ENCODE assay signal across 26 cellular contexts in genomic region chr3:76310059-76310458, GRCh38.
DNase-seq lines count a peak whose midpoint lies in the region; ATAC-seq, FAIRE-seq and TF ChIP-seq lines count a peak whose summit lies in the region.
"Had no signal": no experiment of that assay in that cellular context is flagged by ENCODE, and none has a peak within 500 bp of the region (broad histone marks: within the 10 kb centered on the region; RNA-seq: fewer than 3 reads in every experiment).

No MANE protein-coding gene starts in this region.

- dilution Hi-C loops in keratinocyte (cut with MboI; ENCODE audit: extremely low pct_ligation_motif_present, low sequenced_read_pairs) = no loop called here

- FAIRE-seq in HepG2 (lab: Jason Lieb, UNC) (no peak), keratinocyte (lab: Jason Lieb, UNC) (no peak), GM19239 (lab: Jason Lieb, UNC) (no peak)
- FAIRE-seq: H1, RCC 7860 had no signal

- 2% methylated on average over 7 of the region's 7 CpGs for WGBS in HepG2 (ENCODE audit: low lambda C conversion rate)
- WGBS in right lobe of liver (ENCODE audit: insufficient coverage, low coverage, low lambda C conversion rate, missing lambda C conversion rate) = 54% methylated on average over 7 of the region's 7 CpGs

- no peaks in the 10 kb centered on the region; a peak in 1 of 5 replicates for H3K27me3 ChIP-seq in HepG2 (ENCODE audit: control insufficient read depth in 1 of 2, insufficient read depth in 2 of 2, low read length in 2 of 2)
- H3K27me3 ChIP-seq in right lobe of liver = no peaks in the 10 kb centered on the region
- no peaks in the 10 kb centered on the region for H3K27me3 ChIP-seq in adipocyte (replicated peaks; ENCODE audit: control insufficient read depth, insufficient read depth, low read length)
- H3K27me3 ChIP-seq in keratinocyte (ENCODE audit: control insufficient read depth, extremely low read depth, insufficient read depth, low read length) = peaks cover 4% of the 10 kb centered on the region
- no peaks in the 10 kb centered on the region for H3K27me3 ChIP-seq in MM.1S (replicated peaks; ENCODE audit: insufficient read depth, low read length)
- H3K27me3 ChIP-seq: neural progenitor cell had no signal

- DNase-seq in HepG2 (ENCODE audit: low spot score) = no peak
- DNase-seq in right lobe of liver = no peak
- DNase-seq in adipocyte (ENCODE audit: low read depth) = no peak
- no peak for DNase-seq in keratinocyte (ENCODE audit: low read depth, low spot score)
- DNase-seq in HT-29 (ENCODE audit: low spot score) = no peak
- no peak for DNase-seq in GM19239 (ENCODE audit: insufficient read length, low spot score)
- no peak for DNase-seq in MM.1S
- DNase-seq: activated CD4-positive, alpha-beta T cell treated with anti-CD3 and anti-CD28 coated beads, Interleukin-2, amount 50 U/mL, for 48 hours; activated naive CD4-positive, alpha-beta T cell treated with Interleukin-2 at 50 U/mL for 16 hours; activated T-cell treated with anti-CD3 and anti-CD28 coated beads, Interleukin-2, amount 50 U/mL, for 72 hours; CD8-positive, alpha-beta T cell; cerebellar nuclear complex; hypothalamus; immature natural killer cell; KG1; NCI-H2029; NCI-H524 treated with DMSO at 0.1 percent for 48 hours; stimulated activated CD4-positive, alpha-beta T cell treated with anti-CD3 and anti-CD28 coated beads, Interleukin-1b, Interleukin-23, amount 100 ng/mL, for 48 hours; stimulated activated naive CD4-positive, alpha-beta T cell treated with Interleukin-2 at 50 U/mL for 16 hours; T-helper 1 cell had no signal

- no peaks in the 10 kb centered on the region for H3K4me1 ChIP-seq in HepG2 (ENCODE audit: insufficient read depth, low read length)
- no peaks in the 10 kb centered on the region for H3K4me1 ChIP-seq in right lobe of liver
- peaks cover 22% of the 10 kb centered on the region for H3K4me1 ChIP-seq in adipocyte (ENCODE audit: control insufficient read depth, insufficient read depth, low read length)
- peaks cover 5% of the 10 kb centered on the region for H3K4me1 ChIP-seq in keratinocyte (ENCODE audit: control insufficient read depth, extremely low read depth, insufficient read depth, low read length)
- H3K4me1 ChIP-seq in MM.1S (ENCODE audit: low read length) = no peaks in the 10 kb centered on the region
- H3K4me1 ChIP-seq: neural progenitor cell had no signal

- H3K9me3 ChIP-seq in HepG2 (ENCODE audit: low read length) (no peaks in the 10 kb centered on the region), right lobe of liver (no peaks in the 10 kb centered on the region), adipocyte (ENCODE audit: control insufficient read depth, low read length) (no peaks in the 10 kb centered on the region), keratinocyte (ENCODE audit: control insufficient read depth, low read depth, low read length) (no peaks in the 10 kb centered on the region), MM.1S (replicated peaks; ENCODE audit: insufficient read depth, low read length) (no peaks in the 10 kb centered on the region)

- no peaks in the 10 kb centered on the region for H3K9me1 ChIP-seq in keratinocyte (ENCODE audit: control insufficient read depth, extremely low read depth, insufficient read depth, low read length)

- CTCF ChIA-PET in HepG2 (lab: Yijun Ruan, JAX; ENCODE audit: low intra/inter-chr PET ratio, low total read pairs) = no interaction called here

- intact Hi-C loops in HepG2 (cut with micrococcal nuclease; ENCODE audit: unreplicated experiment) (no loop called here), right lobe of liver (cut with DNase I) (no loop called here)

- no peaks in the 10 kb centered on the region for H3K79me2 ChIP-seq in HepG2 (ENCODE audit: insufficient read depth, low read length)
- no peaks in the 10 kb centered on the region for H3K79me2 ChIP-seq in keratinocyte (ENCODE audit: control insufficient read depth, insufficient read depth, low read length)
- no peaks in the 10 kb centered on the region for H3K79me2 ChIP-seq in MM.1S (ENCODE audit: low read length)

- no peaks in the 10 kb centered on the region for H3K9me2 ChIP-seq in MM.1S (replicated peaks; ENCODE audit: insufficient read depth, low read length)

- no peak for TF ChIP-seq RAD21 in HepG2 (CRISPR knock-in tag; IDR thresholded peaks at IDR 0.05)

- POLR2A ChIA-PET in HepG2 (lab: Yijun Ruan, JAX) = no interaction called here

- ATAC-seq in HepG2 = no peak
- ATAC-seq in right lobe of liver = no peak
- ATAC-seq in HG02623 (IDR thresholded peaks at IDR 0.05; ENCODE audit: unreplicated experiment) = no peak
- ATAC-seq: activated CD4-positive, CD25-positive, alpha-beta regulatory T cell treated with anti-CD3 and anti-CD28 coated beads, Interleukin-2, amount 50 U/mL, for 24 hours; activated T-cell treated with anti-CD3 and anti-CD28 coated beads, Interleukin-2, amount 50 U/mL, for 72 hours; CD8-positive, alpha-beta T cell; left lobe of liver had no signal

- H3K27ac ChIP-seq in HepG2 (ENCODE audit: extremely low read length, insufficient read depth, low read length) (no peak overlapping the region), right lobe of liver (no peak overlapping the region), keratinocyte (ENCODE audit: control insufficient read depth, insufficient read depth, low read length) (no peak overlapping the region), MM.1S (ENCODE audit: low read length) (no peak overlapping the region)
- H3K27ac ChIP-seq: neural progenitor cell had no signal

- H3F3A ChIP-seq in MM.1S (ENCODE audit: insufficient read depth, low read length) = no peaks in the 10 kb centered on the region

- TF ChIP-seq EP300 in HepG2 (IDR thresholded peaks at IDR 0.05; ENCODE audit: low read depth in 2 of 2, low read length in 2 of 2) = no peak
- no peak for TF ChIP-seq EP300 in HepG2 (CRISPR knock-in tag; IDR thresholded peaks at IDR 0.05; ENCODE audit: borderline replicate concordance)

- TF ChIP-seq POLR2A in HepG2 (IDR thresholded peaks at IDR 0.05; ENCODE audit: insufficient read depth in 1 of 2, low read depth in 2 of 2, low read length in 2 of 2) (no peak), right lobe of liver (IDR thresholded peaks at IDR 0.05) (no peak)

- BruUV-seq in HepG2 (replicated peaks; lab: Mats Ljungman, UMichigan) = no TSS peak

- H4K20me1 ChIP-seq in HepG2 (ENCODE audit: insufficient read depth, low read length) (no peaks in the 10 kb centered on the region), keratinocyte (ENCODE audit: control insufficient read depth, extremely low read depth, insufficient read depth, low read length) (no peaks in the 10 kb centered on the region), MM.1S (ENCODE audit: insufficient read depth, low read length) (no peaks in the 10 kb centered on the region)

- no peaks in the 10 kb centered on the region for H3K36me3 ChIP-seq in HepG2 (replicated peaks in 1 of 2; ENCODE audit: control insufficient read depth in 1 of 2, insufficient read depth in 2 of 2, low read length in 2 of 2)
- no peaks in the 10 kb centered on the region for H3K36me3 ChIP-seq in right lobe of liver
- H3K36me3 ChIP-seq in adipocyte (ENCODE audit: control insufficient read depth, insufficient read depth, low read length, severe bottlenecking) = no peaks in the 10 kb centered on the region
- H3K36me3 ChIP-seq in keratinocyte (ENCODE audit: control insufficient read depth in 2 of 2, extremely low read depth in 1 of 2, insufficient read depth in 2 of 2, low read length in 2 of 2) = no peaks in the 10 kb centered on the region
- no peaks in the 10 kb centered on the region for H3K36me3 ChIP-seq in MM.1S (replicated peaks; ENCODE audit: insufficient read depth, low read length)
- H3K36me3 ChIP-seq: neural progenitor cell had no signal

- no peak for TF ChIP-seq CTCF in HepG2 (CRISPR knock-in tag; IDR thresholded peaks at IDR 0.05)
- no peak for TF ChIP-seq CTCF in right lobe of liver (IDR thresholded peaks at IDR 0.05)
- TF ChIP-seq CTCF in keratinocyte (optimal IDR thresholded peaks at IDR 0.05 in 1 of 3, IDR thresholded peaks at IDR 0.05 in 1 of 3, conservative IDR thresholded peaks at IDR 0.05 in 1 of 3; ENCODE audit: extremely low read depth in 1 of 3, insufficient read depth in 2 of 3, low read length in 3 of 3) = no peak
- no peak for TF ChIP-seq CTCF in MM.1S (IDR thresholded peaks at IDR 0.05; ENCODE audit: low read length)

- H2AFZ ChIP-seq in HepG2 (ENCODE audit: low read length) (no peak overlapping the region), keratinocyte (ENCODE audit: control insufficient read depth, low read length) (peak overlapping the region; percentile 86), MM.1S (ENCODE audit: low read length) (no peak overlapping the region)

- H3K9ac ChIP-seq in HepG2 (ENCODE audit: insufficient read depth, low read depth, low read length) (no peak overlapping the region), adipocyte (ENCODE audit: low read length) (no peak overlapping the region), keratinocyte (ENCODE audit: control insufficient read depth, extremely low read depth, insufficient read depth, low read length) (no peak overlapping the region), MM.1S (ENCODE audit: low read length) (no peak overlapping the region)
- H3K9ac ChIP-seq: neural progenitor cell had no signal

- H3K4me2 ChIP-seq in HepG2 (ENCODE audit: low read depth, low read length) (no peak overlapping the region), keratinocyte (ENCODE audit: control insufficient read depth, extremely low read depth, insufficient read depth, low read depth, low read length) (peak overlapping the region; percentile 55), MM.1S (ENCODE audit: low read depth, low read length) (no peak overlapping the region)
- H3K4me2 ChIP-seq: neural progenitor cell had no signal

- no peak overlapping the region for H3K4me3 ChIP-seq in HepG2 (replicated peaks in 1 of 3; ENCODE audit: insufficient read depth in 1 of 3, low read depth in 2 of 3, low read length in 3 of 3)
- no peak overlapping the region for H3K4me3 ChIP-seq in right lobe of liver
- H3K4me3 ChIP-seq in adipocyte (ENCODE audit: low read length) = peak overlapping the region; percentile 73
- H3K4me3 ChIP-seq in keratinocyte (ENCODE audit: control insufficient read depth in 2 of 3, extremely low read depth in 1 of 3, insufficient read depth in 2 of 3, low read depth in 1 of 3, low read length in 3 of 3) = no peak overlapping the region
- H3K4me3 ChIP-seq in MM.1S (ENCODE audit: low read length) = no peak overlapping the region
- H3K4me3 ChIP-seq: neural progenitor cell had no signal

- in situ Hi-C loops in HepG2 (cut with HindIII; ENCODE audit: extremely low pct_ligation_motif_present, low pct_unique_long_range_greater_than_20kb) = no loop called here

TF ChIP-seq in HepG2, 621 proteins besides CTCF, POLR2A, EP300 and RAD21 (continues in another document):
- TF ChIP-seq RNF2 (conservative IDR thresholded peaks at IDR 0.05; ENCODE audit: low read depth) (no peak), RBAK (CRISPR knock-in tag; IDR thresholded peaks at IDR 0.05) (no peak), KMT2A (CRISPR knock-in tag; IDR thresholded peaks at IDR 0.05) (no peak), RARA (CRISPR knock-in tag; IDR thresholded peaks at IDR 0.05) (no peak), ZNF550 (CRISPR knock-in tag; IDR thresholded peaks at IDR 0.05; ENCODE audit: borderline replicate concordance) (no peak), CEBPB (IDR thresholded peaks at IDR 0.05; ENCODE audit: borderline replicate concordance, low read depth, low read length) (no peak), CREB1 (IDR thresholded peaks at IDR 0.05) (peak; percentile 43; the same call in 1 of the 2 replicates), CREB1 (CRISPR knock-in tag; IDR thresholded peaks at IDR 0.05) (no peak)
